In genomic region chr4:41061482-41062185, GRCh38 we compare ENCODE assay signal across 15 cellular contexts.
A peak's percentile ranks its signal among the peaks of the same experiment; 100 is the strongest.
DNase-seq lines count a peak whose midpoint lies in the region; ATAC-seq and TF ChIP-seq lines count a peak whose summit lies in the region.
"Had no signal": no experiment of that assay in that cellular context is flagged by ENCODE, and none has a peak within 500 bp of the region (broad histone marks: within the 10 kb centered on the region; RNA-seq: fewer than 3 reads in every experiment).

No MANE protein-coding gene starts in this region.

- H3K36me3 Mint-ChIP-seq in endothelial cell (ENCODE audit: low read depth, unreplicated experiment): peaks cover 19% of the 10 kb centered on the region
- H3K36me3 Mint-ChIP-seq in T-cell: no peaks in the 10 kb centered on the region
- peaks cover 58% of the 10 kb centered on the region for H3K36me3 Mint-ChIP-seq in endodermal cell (ENCODE audit: low read depth)

- no peak overlapping the region for H3K27ac Mint-ChIP-seq in endothelial cell (ENCODE audit: unreplicated experiment)
- H3K27ac Mint-ChIP-seq in T-cell: no peak overlapping the region
- no peak overlapping the region for H3K27ac Mint-ChIP-seq in endodermal cell

- no peak for ATAC-seq in Right ventricle myocardium inferior
- ATAC-seq in omental fat pad (ENCODE audit: low FRiP score): peak; percentile 37
- no peak for ATAC-seq in T-cell (replicated peaks in 1 of 4)
- ATAC-seq in GM18909 (IDR thresholded peaks at IDR 0.05; ENCODE audit: poor library complexity, unreplicated experiment): no peak
- ATAC-seq: stimulated activated naive CD8-positive, alpha-beta T cell treated with anti-CD3 and anti-CD28 coated beads, Interleukin-15, Interleukin-2, amounts not matched to agents 100 U/mL and 50 U/mL, for 24 hours had no signal

- peak overlapping the region; percentile 2 for H3K27ac ChIP-seq in left ventricle myocardium inferior (replicated peaks)
- H3K27ac ChIP-seq in endodermal cell (ENCODE audit: low read depth, low read length): no peak overlapping the region
- H3K27ac ChIP-seq: parathyroid adenoma had no signal

- intact Hi-C loops in left ventricle myocardium inferior (cut with micrococcal nuclease) (no loop called here), Right ventricle myocardium inferior (cut with DNase I) (no loop called here)

- H3K4me3 ChIP-seq in left ventricle myocardium inferior (no peak overlapping the region), endodermal cell (ENCODE audit: low read length) (no peak overlapping the region)
- H3K4me3 ChIP-seq: spleen had no signal

- peaks cover 10% of the 10 kb centered on the region for H3K36me3 ChIP-seq in left ventricle myocardium inferior
- peaks cover 14% of the 10 kb centered on the region for H3K36me3 ChIP-seq in endodermal cell (ENCODE audit: control insufficient read depth, insufficient read depth, low read length)
- H3K36me3 ChIP-seq: spleen had no signal

- 89 to 96% methylated on average over 3 to 5 of the region's 5 CpGs for WGBS in endodermal cell (ENCODE audit: insufficient coverage in 1 of 2, insufficient read length in 1 of 2), 2 experiments

- H3K4me3 Mint-ChIP-seq in endothelial cell (ENCODE audit: unreplicated experiment): peak overlapping the region; percentile 21
- H3K4me3 Mint-ChIP-seq in T-cell: no peak overlapping the region
- H3K4me3 Mint-ChIP-seq in endodermal cell: no peak overlapping the region

- H3K4me1 Mint-ChIP-seq in endothelial cell (ENCODE audit: unreplicated experiment) (peaks cover 13% of the 10 kb centered on the region), T-cell (no peaks in the 10 kb centered on the region), endodermal cell (peaks cover 2% of the 10 kb centered on the region)

- H3K9me3 Mint-ChIP-seq in endothelial cell (ENCODE audit: unreplicated experiment) (no peaks in the 10 kb centered on the region), T-cell (peaks cover 0 to 10% (median 2%) of the 10 kb centered on the region in 3 donors), endodermal cell (peaks cover 17% of the 10 kb centered on the region)

- H3K9ac ChIP-seq in endodermal cell (ENCODE audit: extremely low read depth, low read length, poor library complexity, severe bottlenecking): no peak overlapping the region
- H3K9ac ChIP-seq: parathyroid adenoma had no signal

- H3K4me1 ChIP-seq in left ventricle myocardium inferior (peaks cover 49% of the 10 kb centered on the region), endodermal cell (ENCODE audit: control insufficient read depth, insufficient read depth, low read length) (no peaks in the 10 kb centered on the region)
- H3K4me1 ChIP-seq: parathyroid adenoma had no signal

- DNase-seq in left ventricle myocardium inferior (no peak), Right ventricle myocardium inferior (ENCODE audit: missing footprints) (no peak), endothelial cell (ENCODE audit: low spot score) (no peak), omental fat pad (ENCODE audit: low spot score) (no peak), GM19238 (ENCODE audit: insufficient read length, low spot score) (no peak), T-cell (no peak), endodermal cell (no peak)
- DNase-seq: effector CD4-positive, alpha-beta T cell; kidney; NCI-H1436 treated with DMSO at 0.1 percent for 48 hours; NCI-H446 treated with DMSO at 0.1 percent for 48 hours; spleen; stimulated activated naive CD8-positive, alpha-beta T cell treated with anti-CD3 and anti-CD28 coated beads, Interleukin-15, Interleukin-2, amounts not matched to agents 100 U/mL and 50 U/mL, for 24 hours had no signal

- peaks cover 5% of the 10 kb centered on the region for H3K9me3 ChIP-seq in left ventricle myocardium inferior (replicated peaks)
- H3K9me3 ChIP-seq in endodermal cell (ENCODE audit: control insufficient read depth, low read length): peaks cover 36% of the 10 kb centered on the region

- H3K27me3 Mint-ChIP-seq in endothelial cell (ENCODE audit: unreplicated experiment) (peaks cover 3% of the 10 kb centered on the region), T-cell (peaks cover 0 to 3% of the 10 kb centered on the region in 2 donors), endodermal cell (ENCODE audit: insufficient read depth) (no peaks in the 10 kb centered on the region)

- no peak for TF ChIP-seq CTCF in left ventricle myocardium inferior (IDR thresholded peaks at IDR 0.05; ENCODE audit: borderline replicate concordance)
- no peak for TF ChIP-seq CTCF in endothelial cell (IDR thresholded peaks at IDR 0.05; ENCODE audit: unreplicated experiment)
- no peak for TF ChIP-seq CTCF in omental fat pad (IDR thresholded peaks at IDR 0.05)
- TF ChIP-seq CTCF in endodermal cell (conservative IDR thresholded peaks at IDR 0.05): no peak

- H3K27me3 ChIP-seq in left ventricle myocardium inferior (ENCODE audit: low read depth): no peaks in the 10 kb centered on the region
- no peaks in the 10 kb centered on the region for H3K27me3 ChIP-seq in endodermal cell (ENCODE audit: control insufficient read depth, insufficient read depth, low read length, poor library complexity, severe bottlenecking)
- H3K27me3 ChIP-seq: spleen had no signal

- POLR2A ChIA-PET in T-cell (lab: Charles Lee): no interaction called here

- CTCF ChIA-PET in T-cell (lab: Charles Lee): no interaction called here
